ENCODE assay signal across 8 cellular contexts in the genomic region with DNA sequence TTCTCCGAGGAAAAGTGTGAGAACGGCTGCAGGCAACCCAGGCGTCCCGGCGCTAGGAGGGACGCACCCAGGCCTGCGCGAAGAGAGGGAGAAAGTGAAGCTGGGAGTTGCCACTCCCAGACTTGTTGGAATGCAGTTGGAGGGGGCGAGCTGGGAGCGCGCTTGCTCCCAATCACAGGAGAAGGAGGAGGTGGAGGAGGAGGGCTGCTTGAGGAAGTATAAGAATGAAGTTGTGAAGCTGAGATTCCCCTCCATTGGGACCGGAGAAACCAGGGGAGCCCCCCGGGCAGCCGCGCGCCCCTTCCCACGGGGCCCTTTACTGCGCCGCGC. TPM values are rescaled to one million over a fixed set of nuclear protein-coding genes. Genes with fewer than 3 reads are reported as not detected.
DNase-seq lines count a peak whose midpoint lies in the region; ATAC-seq and TF ChIP-seq lines count a peak whose summit lies in the region.

A gene (plus strand): TSS at position 247 of the 330 bp plus-strand sequence. CDS start 175 bp downstream, outside the sequence.

- DNase-seq in AG04450 (ENCODE audit: low read depth, low spot score) (peak; percentile 41), NCI-H69 (lab: John Stamatoyannopoulos, UW) (peak; percentile 43), epithelial cell of esophagus (ENCODE audit: low read depth) (peak; percentile 87), transverse colon (peak; percentile 88)

- POLR2A ChIA-PET in AG04450 (lab: Yijun Ruan, JAX): interaction anchor here (0.7 to 1.8 kb wide), 9 partner anchors 10 to 286 kb away, joined by 3 to 18 read pairs (median 5); a partner anchor contains a TSS

- 0% methylated on average over 7 to 18 of the region's 20 CpGs for WGBS in mesodermal cell (ENCODE audit: insufficient coverage in 2 of 2), 2 experiments
- 12% methylated on average over 12 of the region's 20 CpGs; no CpG with 5 or more reads in 1 of the 2 donors for WGBS in transverse colon (ENCODE audit: low coverage in 1 of 2), 2 donors

- ATAC-seq in HG02885 (IDR thresholded peaks at IDR 0.05; ENCODE audit: poor library complexity, unreplicated experiment): no peak
- no peak for ATAC-seq in HG03095 (IDR thresholded peaks at IDR 0.05; ENCODE audit: unreplicated experiment)
- no peak for ATAC-seq in GM18519 (IDR thresholded peaks at IDR 0.05; ENCODE audit: low FRiP score, unreplicated experiment)

- TF ChIP-seq POLR2A in transverse colon (IDR thresholded peaks at IDR 0.05): peak; percentile 94

- H3K4me3 ChIP-seq in AG04450 (ENCODE audit: low read depth, low read length) (peak within 1 kb of the TSS; percentile 77), epithelial cell of esophagus (ENCODE audit: low read length) (peak within 1 kb of the TSS; percentile 72), mesodermal cell (ENCODE audit: extremely low read depth, insufficient read depth, low read length, poor library complexity, severe bottlenecking) (peak within 1 kb of the TSS; percentile 81), transverse colon (peak within 1 kb of the TSS; percentile 67 to 85 (median 67))

- in situ Hi-C loops in transverse colon (cut with MboI; ENCODE audit: low pct_ligation_motif_present in 1 of 4, low pct_unique_long_range_greater_than_20kb in 1 of 4, low sequenced_read_pairs in 3 of 4): no loop called here

- H3K4me1 ChIP-seq in mesodermal cell (ENCODE audit: control insufficient read depth, insufficient read depth, low read length, poor library complexity, severe bottlenecking): peaks cover 27% of the 10 kb centered on the region
- H3K4me1 ChIP-seq in transverse colon: peaks cover 28 to 48% (median 39%) of the 10 kb centered on the region in 4 donors

- no peaks in the 10 kb centered on the region for H3K9me3 ChIP-seq in AG04450 (ENCODE audit: control insufficient read depth, insufficient read depth, low read length)
- H3K9me3 ChIP-seq in mesodermal cell (ENCODE audit: control insufficient read depth, low read length): no peaks in the 10 kb centered on the region
- H3K9me3 ChIP-seq in transverse colon: no peaks in the 10 kb centered on the region

- CTCF ChIA-PET in AG04450 (lab: Charles Lee): interaction anchor here (1.2 to 3.8 kb wide), 3 partner anchors 23 to 78 kb away, joined by 3 to 15 read pairs (median 4); a partner anchor contains a TSS

- H3K27me3 ChIP-seq in AG04450 (ENCODE audit: control insufficient read depth, insufficient read depth, low read length) (no peaks in the 10 kb centered on the region), transverse colon (peaks cover 4% of the 10 kb centered on the region)

- no peak for TF ChIP-seq EP300 in transverse colon (IDR thresholded peaks at IDR 0.05; ENCODE audit: low read depth)

- no peak within 1 kb of the TSS for H3K27ac ChIP-seq in AG04450 (ENCODE audit: low read depth, low read length)
- peak within 1 kb of the TSS; percentile 41 for H3K27ac ChIP-seq in mesodermal cell (ENCODE audit: low read depth, low read length, severe bottlenecking)
- H3K27ac ChIP-seq in transverse colon: peak within 1 kb of the TSS; percentile 90 to 95 (median 92)

- no peak for TF ChIP-seq CTCF in AG04450 (IDR thresholded peaks at IDR 0.05; ENCODE audit: low read depth, low read length)
- no peak for TF ChIP-seq CTCF in epithelial cell of esophagus (IDR thresholded peaks at IDR 0.05; ENCODE audit: insufficient read depth, low read depth, low read length, missing control alignments)
- TF ChIP-seq CTCF in transverse colon (IDR thresholded peaks at IDR 0.05): no peak

- intact Hi-C loops in transverse colon (cut with DNase I; ENCODE audit: low total_unique reads): no loop called here

- H3K36me3 ChIP-seq in mesodermal cell (ENCODE audit: control insufficient read depth, insufficient read depth, low read length) (peaks cover 5% of the 10 kb centered on the region), transverse colon (no peaks in the 10 kb centered on the region)

RNA-seq across cellular contexts. Expression of the gene that starts here (rescaled TPM):
- 21.2 and 27.9 TPM in 2 replicates for polyA plus RNA-seq in AG04450 (2011; rRNA removed)
- polyA minus RNA-seq in AG04450 (2011; rRNA and poly(A)+ RNA removed): 55.9 and 94.5 TPM in 2 replicates
- 44.8 TPM for polyA plus RNA-seq in mesodermal cell (2013, experiment 1 of 2)
- polyA plus RNA-seq in mesodermal cell (2013, experiment 2 of 2): 46.1 TPM
- total RNA-seq in transverse colon: 100 to 1,000 TPM; 175 to 439 (median 234) TPM
